ENCODE assay signal across 9 cellular contexts in genomic region chr4:6546681-6547447, GRCh38. TPM values are rescaled to one million over a fixed set of nuclear protein-coding genes. Genes with fewer than 3 reads are reported as not detected.
DNase-seq lines count a peak whose midpoint lies in the region; ATAC-seq and TF ChIP-seq lines count a peak whose summit lies in the region.
"Had no signal": no experiment of that assay in that cellular context is flagged by ENCODE, and none has a peak within 500 bp of the region (broad histone marks: within the 10 kb centered on the region; RNA-seq: fewer than 3 reads in every experiment).

No MANE protein-coding gene starts in this region.

- H3K23me2 ChIP-seq in H9 (ENCODE audit: insufficient read length, low read depth, low read length, poor library complexity, severe bottlenecking): no peaks in the 10 kb centered on the region

- no peak overlapping the region for H3K18ac ChIP-seq in H9 (ENCODE audit: insufficient read length, low read depth, low read length)

- no peaks in the 10 kb centered on the region for H3K4me1 ChIP-seq in CD8-positive, alpha-beta T cell (ENCODE audit: insufficient read depth, low read length)
- H3K4me1 ChIP-seq in H9 (ENCODE audit: insufficient read depth, low read length): no peaks in the 10 kb centered on the region

- H2BK15ac ChIP-seq in H9 (ENCODE audit: low read depth, low read length): no peak overlapping the region

- POLR2A ChIA-PET in CD8-positive, alpha-beta T cell (lab: Charles Lee): no interaction called here
- POLR2A ChIA-PET in activated CD8-positive, alpha-beta T cell treated with anti-CD3 and anti-CD28 coated beads, Interleukin-2, amount 10 ng/mL, durations not matched to agents 7 days and 5 days (lab: Charles Lee): interaction anchor here (0.6 kb wide), 1 partner anchor 73 kb away, joined by 6 read pairs; no protein-coding TSS in a partner anchor

- no CpG with 5 or more reads among the region's 19 CpGs for WGBS in H9 (ENCODE audit: extremely low coverage, insufficient read length, low lambda C conversion rate)

- no peak overlapping the region for H3K56ac ChIP-seq in H9 (ENCODE audit: insufficient read length, low read depth, low read length)

- H4K5ac ChIP-seq in H9 (ENCODE audit: insufficient read length, low read depth, low read length): no peak overlapping the region

- intact Hi-C loops in CD8-positive, alpha-beta T cell (cut with DNase I, micrococcal nuclease): loop anchor here in 1 of 2 experiments (2.0 kb wide), 1 partner anchor 296 kb away; no protein-coding TSS in a partner anchor

- H3K27ac ChIP-seq in CD8-positive, alpha-beta T cell (ENCODE audit: low read depth, low read length): no peak overlapping the region
- H3K27ac ChIP-seq in H9 (ENCODE audit: insufficient read length, low read depth, low read length): no peak overlapping the region

- peaks cover 45% of the 10 kb centered on the region for H3K27me3 Mint-ChIP-seq in CD8-positive, alpha-beta T cell (ENCODE audit: low read depth)
- H3K27me3 Mint-ChIP-seq in H9 (ENCODE audit: low read depth) (peaks cover 65% of the 10 kb centered on the region), endothelial cell (ENCODE audit: unreplicated experiment) (peaks cover 4% of the 10 kb centered on the region), naive B cell (peaks cover 31 to 72% (median 58%) of the 10 kb centered on the region in 3 donors)
- no peaks in the 10 kb centered on the region for H3K27me3 Mint-ChIP-seq in activated CD8-positive, alpha-beta T cell treated with anti-CD3 and anti-CD28 coated beads, Interleukin-2, amount 10 ng/mL, durations not matched to agents 7 days and 5 days (ENCODE audit: low read depth)

- no peak overlapping the region for H2BK20ac ChIP-seq in H9 (ENCODE audit: low read depth, low read length, poor library complexity, severe bottlenecking)

- no peaks in the 10 kb centered on the region for H3K9me3 ChIP-seq in CD8-positive, alpha-beta T cell (ENCODE audit: low read length)
- no peaks in the 10 kb centered on the region for H3K9me3 ChIP-seq in H9 (ENCODE audit: control insufficient read depth, low read depth, low read length)

- H2BK12ac ChIP-seq in H9 (ENCODE audit: insufficient read length, low read depth, low read length): no peak overlapping the region

- TF ChIP-seq CTCF in CD8-positive, alpha-beta T cell (IDR thresholded peaks at IDR 0.05): peak; percentile 85
- peak; percentile 95 for TF ChIP-seq CTCF in H9 (conservative IDR thresholded peaks at IDR 0.05)
- TF ChIP-seq CTCF in endothelial cell (IDR thresholded peaks at IDR 0.05; ENCODE audit: unreplicated experiment): peak; percentile 96

- no peak overlapping the region for H2BK5ac ChIP-seq in H9 (ENCODE audit: insufficient read length, low read length)

- no peak overlapping the region for H4K8ac ChIP-seq in H9 (replicated peaks; ENCODE audit: insufficient read length, low read depth, low read length)

- H3K79me1 ChIP-seq in H9 (ENCODE audit: insufficient read depth, low read depth, low read length, poor library complexity, severe bottlenecking): no peaks in the 10 kb centered on the region

- no peak overlapping the region for H3K4me2 ChIP-seq in H9 (ENCODE audit: insufficient read depth, insufficient read length, low read length)

- no peak overlapping the region for H2AK5ac ChIP-seq in H9 (ENCODE audit: insufficient read length, low read length)

- H3K4me3 Mint-ChIP-seq in CD8-positive, alpha-beta T cell: no peak overlapping the region
- H3K4me3 Mint-ChIP-seq in H9 (no peak overlapping the region), endothelial cell (ENCODE audit: unreplicated experiment) (no peak overlapping the region), naive B cell (no peak overlapping the region)
- H3K4me3 Mint-ChIP-seq in activated CD8-positive, alpha-beta T cell treated with anti-CD3 and anti-CD28 coated beads, Interleukin-2, amount 10 ng/mL, durations not matched to agents 7 days and 5 days: no peak overlapping the region
- H3K4me3 Mint-ChIP-seq: IgD-negative memory B cell had no signal

- no peaks in the 10 kb centered on the region for H3K79me2 ChIP-seq in H9 (ENCODE audit: insufficient read depth, low read length)

- H3K36me3 Mint-ChIP-seq in CD8-positive, alpha-beta T cell: no peaks in the 10 kb centered on the region
- H3K36me3 Mint-ChIP-seq in H9 (ENCODE audit: insufficient read depth in 1 of 3, low read depth in 3 of 3) (peaks cover 0 to 3% (median 2%) of the 10 kb centered on the region in 3 experiments; a peak in 1 of 7 replicates), endothelial cell (ENCODE audit: low read depth, unreplicated experiment) (no peaks in the 10 kb centered on the region), naive B cell (peaks cover 0 to 5% of the 10 kb centered on the region in 2 donors)
- H3K36me3 Mint-ChIP-seq in activated CD8-positive, alpha-beta T cell treated with anti-CD3 and anti-CD28 coated beads, Interleukin-2, amount 10 ng/mL, durations not matched to agents 7 days and 5 days (ENCODE audit: low read depth): no peaks in the 10 kb centered on the region

- H3K36me3 ChIP-seq in CD8-positive, alpha-beta T cell (ENCODE audit: insufficient read depth, low read length): no peaks in the 10 kb centered on the region

- H3K9ac ChIP-seq in H9 (ENCODE audit: extremely low read depth, insufficient read length, low read length): no peak overlapping the region

- no peak overlapping the region for H3K23ac ChIP-seq in H9 (ENCODE audit: insufficient read length, low read depth, low read length)

- H3K27me3 ChIP-seq in CD8-positive, alpha-beta T cell (ENCODE audit: insufficient read depth, low read length): no peaks in the 10 kb centered on the region
- H3K27me3 ChIP-seq in H9 (ENCODE audit: insufficient read depth, low read length): 0 out of 2 replicates have a peak, but pooled peaks cover 2% of the 10 kb centered on the region

- no peaks in the 10 kb centered on the region for H3K9me3 Mint-ChIP-seq in CD8-positive, alpha-beta T cell
- H3K9me3 Mint-ChIP-seq in H9 (peaks cover 2 to 6% of the 10 kb centered on the region in 2 experiments; a peak in 2 of 5 replicates), endothelial cell (ENCODE audit: unreplicated experiment) (no peaks in the 10 kb centered on the region), naive B cell (peaks cover 0 to 13% (median 5%) of the 10 kb centered on the region in 7 donors)
- H3K9me3 Mint-ChIP-seq in activated CD8-positive, alpha-beta T cell treated with anti-CD3 and anti-CD28 coated beads, Interleukin-2, amount 10 ng/mL, durations not matched to agents 7 days and 5 days (ENCODE audit: insufficient read depth): peaks cover 5% of the 10 kb centered on the region

- DNase-seq in CD8-positive, alpha-beta T cell: peak in 6 of 7 experiments; percentile 28 to 61 (median 48)
- peak; percentile 67 for DNase-seq in H9
- peak; percentile 47 to 82 for DNase-seq in NCI-H526 (lab: John Stamatoyannopoulos, UW)
- peak; percentile 69 for DNase-seq in activated CD8-positive, alpha-beta T cell treated with anti-CD3 and anti-CD28 coated beads, Interleukin-2, amount 10 ng/mL, durations not matched to agents 7 days and 5 days
- peak; percentile 47 for DNase-seq in endothelial cell (ENCODE audit: low spot score)
- DNase-seq in naive B cell: peak; percentile 23
- peak; percentile 34 for DNase-seq in stromal cell of bone marrow (ENCODE audit: low read depth)

- peak; percentile 69 for ATAC-seq in CD8-positive, alpha-beta T cell
- peak; percentile 85 for ATAC-seq in activated CD8-positive, alpha-beta T cell treated with anti-CD3 and anti-CD28 coated beads, Interleukin-2, amount 10 ng/mL, durations not matched to agents 7 days and 5 days
- ATAC-seq in naive B cell (ENCODE audit: low read depth in 2 of 2) (peak in 1 of 2 donors; percentile 36), HG03097 (IDR thresholded peaks at IDR 0.05; ENCODE audit: low FRiP score, unreplicated experiment) (no peak)

- no peak overlapping the region for H3T11ph ChIP-seq in H9 (ENCODE audit: low read length)

- no peak overlapping the region for H2AFZ ChIP-seq in H9 (ENCODE audit: low read length)

- no peaks in the 10 kb centered on the region for H3K4me1 Mint-ChIP-seq in CD8-positive, alpha-beta T cell (ENCODE audit: low read depth)
- H3K4me1 Mint-ChIP-seq in H9 (peaks cover 0 to 2% of the 10 kb centered on the region in 2 experiments; a peak in 2 of 4 replicates), endothelial cell (ENCODE audit: unreplicated experiment) (no peaks in the 10 kb centered on the region), naive B cell (peaks cover 0 to 5% (median 2%) of the 10 kb centered on the region in 3 donors)
- H3K4me1 Mint-ChIP-seq in activated CD8-positive, alpha-beta T cell treated with anti-CD3 and anti-CD28 coated beads, Interleukin-2, amount 10 ng/mL, durations not matched to agents 7 days and 5 days (ENCODE audit: low read depth): no peaks in the 10 kb centered on the region

- CTCF ChIA-PET in CD8-positive, alpha-beta T cell (lab: Charles Lee): interaction anchor here (0.8 to 2.3 kb wide), 12 partner anchors 9 to 536 kb away, joined by 3 to 6 read pairs (median 3); partner anchors contain the start of gene MAN2B2
- CTCF ChIA-PET in activated CD8-positive, alpha-beta T cell treated with anti-CD3 and anti-CD28 coated beads, Interleukin-2, amount 10 ng/mL, durations not matched to agents 7 days and 5 days (lab: Charles Lee): interaction anchor here (0.6 to 2.1 kb wide), 15 partner anchors 9 to 561 kb away, joined by 3 to 6 read pairs (median 3); partner anchors contain the start of gene MAN2B2

- no peaks in the 10 kb centered on the region for H4K20me1 ChIP-seq in H9 (ENCODE audit: control insufficient read depth, insufficient read depth, insufficient read length)

- no peak overlapping the region for H3K14ac ChIP-seq in H9 (ENCODE audit: insufficient read depth, low read length)

- no peak overlapping the region for H4K91ac ChIP-seq in H9 (ENCODE audit: insufficient read length, low read depth, low read length)

- no peak overlapping the region for H2BK120ac ChIP-seq in H9 (ENCODE audit: low read depth, low read length, poor library complexity, severe bottlenecking)

- no peak overlapping the region for H3K27ac Mint-ChIP-seq in CD8-positive, alpha-beta T cell
- no peak overlapping the region for H3K27ac Mint-ChIP-seq in H9
- H3K27ac Mint-ChIP-seq in activated CD8-positive, alpha-beta T cell treated with anti-CD3 and anti-CD28 coated beads, Interleukin-2, amount 10 ng/mL, durations not matched to agents 7 days and 5 days: no peak overlapping the region
- H3K27ac Mint-ChIP-seq in endothelial cell (ENCODE audit: unreplicated experiment): no peak overlapping the region
- H3K27ac Mint-ChIP-seq in naive B cell: peak overlapping the region in 1 of 6 donors; percentile 37

- H3K4ac ChIP-seq in H9 (ENCODE audit: low read depth, low read length): no peak overlapping the region

- H3K4me3 ChIP-seq in CD8-positive, alpha-beta T cell (ENCODE audit: low read depth, low read length): no peak overlapping the region

RNA-seq across cellular contexts. Expression of gene MAN2B2, which starts 28.1 kb away (rescaled TPM):
- total RNA-seq in CD8-positive, alpha-beta T cell: 10 to 100 TPM; 26.4 to 26.7 TPM
- total RNA-seq in H9 (2021): 5.8 and 5.9 TPM in 2 replicates
- 10 to 100 TPM; 27.6 to 29.1 TPM for total RNA-seq in activated CD8-positive, alpha-beta T cell treated with anti-CD3 and anti-CD28 coated beads, Interleukin-2, amount 10 ng/mL, durations not matched to agents 7 days and 5 days
- total RNA-seq in endothelial cell (ENCODE audit: unreplicated experiment): 12.5 TPM
- polyA plus RNA-seq in naive B cell (ENCODE audit: low read depth in 6 of 6): 10 to 100 TPM; 10.8 to 26.1 (median 16.3) TPM
